ENCODE assay signal across 13 cellular contexts in the genomic region with DNA sequence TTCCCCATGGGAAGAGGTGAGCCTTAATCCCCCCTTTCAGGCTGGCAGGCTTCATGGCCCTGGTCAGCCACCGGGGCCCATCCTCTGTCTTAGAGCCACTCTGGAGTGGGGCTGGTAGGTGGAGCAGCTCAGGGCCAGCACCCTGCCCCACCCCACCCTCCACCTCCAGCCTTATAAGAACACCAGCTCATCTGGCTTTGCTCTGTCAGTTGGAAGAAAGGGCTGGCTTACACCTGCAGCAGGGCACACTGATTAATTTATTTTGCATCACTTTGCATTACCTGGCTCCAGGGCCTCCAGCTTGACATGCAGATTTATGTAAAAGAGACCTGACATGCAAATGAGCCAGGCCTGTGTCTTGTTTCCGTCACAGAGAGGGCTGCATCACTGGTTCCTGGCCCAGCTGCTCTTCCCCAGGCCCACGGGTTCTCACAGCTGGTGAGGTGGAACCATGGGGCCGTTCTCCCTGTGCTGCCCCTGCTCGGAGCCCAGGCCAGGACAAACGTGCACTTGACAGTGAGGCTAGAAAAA. TPM values are rescaled to one million over a fixed set of nuclear protein-coding genes. Genes with fewer than 3 reads are reported as not detected.
DNase-seq lines count a peak whose midpoint lies in the region; ATAC-seq and TF ChIP-seq lines count a peak whose summit lies in the region.
"Had no signal": no experiment of that assay in that cellular context is flagged by ENCODE, and none has a peak within 500 bp of the region (broad histone marks: within the 10 kb centered on the region; RNA-seq: fewer than 3 reads in every experiment).

No MANE protein-coding gene starts in this region.

- H3K27ac ChIP-seq in ascending aorta (peak overlapping the region; percentile 19 to 38), lower lobe of right lung (no peak overlapping the region), stomach (peak overlapping the region; percentile 63 to 87 (median 80))
- H3K27ac ChIP-seq: testis had no signal

- TF ChIP-seq EP300 in stomach (IDR thresholded peaks at IDR 0.05), result no peak

- TF ChIP-seq CTCF in ascending aorta (IDR thresholded peaks at IDR 0.05) (no peak), lower lobe of right lung (IDR thresholded peaks at IDR 0.05) (no peak), stomach (IDR thresholded peaks at IDR 0.05) (no peak), CD14-positive monocyte (IDR thresholded peaks at IDR 0.05) (no peak)

- ATAC-seq in lower lobe of right lung, result peak; percentile 27 to 32

- H3K9me3 Mint-ChIP-seq in CD14-positive monocyte, result no peaks in the 10 kb centered on the region

- H3K4me1 ChIP-seq in ascending aorta (peaks cover 0 to 3% of the 10 kb centered on the region in 2 donors), lower lobe of right lung (peaks cover 14% of the 10 kb centered on the region), stomach (peaks cover 47 to 67% (median 64%) of the 10 kb centered on the region in 4 donors)

- H3K36me3 ChIP-seq in ascending aorta (no peaks in the 10 kb centered on the region), lower lobe of right lung (no peaks in the 10 kb centered on the region), stomach (no peaks in the 10 kb centered on the region)

- H3K27ac Mint-ChIP-seq in CD14-positive monocyte, result peak overlapping the region in 1 of 7 donors; percentile 25

- intact Hi-C loops in ascending aorta (cut with DNase I) (no loop called here), lower lobe of right lung (cut with DNase I) (no loop called here), stomach (cut with DNase I; ENCODE audit: low total_unique reads) (no loop called here), CD14-positive monocyte (cut with micrococcal nuclease) (no loop called here)

- 13 to 31% (median 24%) methylated on average over 5 to 6 of the region's 6 CpGs for WGBS in stomach, 5 donors

- no peaks in the 10 kb centered on the region for H3K36me3 Mint-ChIP-seq in CD14-positive monocyte

- peaks cover 19% of the 10 kb centered on the region for H3K4me1 Mint-ChIP-seq in CD14-positive monocyte

- TF ChIP-seq POLR2A in stomach (IDR thresholded peaks at IDR 0.05), result no peak

- no peak overlapping the region for H3K4me3 Mint-ChIP-seq in CD14-positive monocyte

- H3K27me3 Mint-ChIP-seq in CD14-positive monocyte (ENCODE audit: low read depth in 3 of 3), result peaks cover 6 to 8% (median 7%) of the 10 kb centered on the region in 3 donors

- H3K4me3 ChIP-seq in ascending aorta (no peak overlapping the region), lower lobe of right lung (no peak overlapping the region), stomach (no peak overlapping the region)
- H3K4me3 ChIP-seq: testis had no signal

- no peaks in the 10 kb centered on the region for H3K9me3 ChIP-seq in ascending aorta
- H3K9me3 ChIP-seq in lower lobe of right lung, result no peaks in the 10 kb centered on the region
- H3K9me3 ChIP-seq in stomach, result no peaks in the 10 kb centered on the region
- H3K9me3 ChIP-seq: testis had no signal

- H3K27me3 ChIP-seq in ascending aorta (no peaks in the 10 kb centered on the region), lower lobe of right lung (ENCODE audit: low read depth) (peaks cover 7% of the 10 kb centered on the region), stomach (no peaks in the 10 kb centered on the region)
- H3K27me3 ChIP-seq: testis had no signal

- DNase-seq in NCI-H1417 (lab: John Stamatoyannopoulos, UW) (peak in 2 of 3 experiments; percentile 11 to 24), NCI-H1417 treated with DMSO at 0.1 percent for 48 hours (lab: John Stamatoyannopoulos, UW) (no peak), ascending aorta (ENCODE audit: low spot score in 2 of 2) (no peak), lower lobe of right lung (no peak), stomach (no peak), NCI-H1105 (lab: John Stamatoyannopoulos, UW) (no peak), CD14-positive monocyte (ENCODE audit: low spot score) (no peak)
- no peak for DNase-seq in central memory CD4-positive, alpha-beta T cell
- DNase-seq: 8988T; amniotic stem cell; NCI-H345; stimulated activated CD4-positive, alpha-beta T cell treated with anti-CD3 and anti-CD28 coated beads, Interleukin-1b, Interleukin-23, amount 100 ng/mL, for 48 hours had no signal

RNA-seq across cellular contexts. Expression of a gene that starts 44.4 kb away (rescaled TPM):
- 5.2 TPM for total RNA-seq in ascending aorta
- total RNA-seq in lower lobe of right lung, result 23.5 TPM
- total RNA-seq in stomach, result 10 to 100 TPM; 19.3 to 81.1 (median 38.0) TPM
- polyA plus RNA-seq in stomach, result 10 to 100 TPM; 28.9 to 35.5 (median 33.9) TPM
- polyA plus RNA-seq in CD14-positive monocyte, result 10 to 100 TPM; 12.2 to 14.8 TPM

RNA-seq across cellular contexts. Expression of a gene that starts 55.8 kb away (rescaled TPM):
- total RNA-seq in ascending aorta (24.9 TPM), lower lobe of right lung (84.7 TPM), stomach (100 to 1,000 TPM in 1 of 5 donors, 10 to 100 TPM in 4; 34.8 to 126 (median 48.1) TPM)
- polyA plus RNA-seq in stomach (10 to 100 TPM in 2 of 3 donors, 1 to 10 TPM in 1; 7.5 to 11.9 (median 10.1) TPM), CD14-positive monocyte (10 to 100 TPM; 22.0 to 29.2 TPM)

Comparison
In these comparisons a context has a peak if more than half of its experiments do, and no peak if none do; other contexts are left out.
1. DNase-seq: peak in NCI-H1417 (2 of 3); none in NCI-H1417 treated with DMSO at 0.1 percent for 48 hours (single experiment), ascending aorta (0 of 2), lower lobe of right lung (single experiment), stomach (single experiment), NCI-H1105 (single experiment), CD14-positive monocyte (single experiment) and central memory CD4-positive, alpha-beta T cell (single experiment).